In the genomic region with DNA sequence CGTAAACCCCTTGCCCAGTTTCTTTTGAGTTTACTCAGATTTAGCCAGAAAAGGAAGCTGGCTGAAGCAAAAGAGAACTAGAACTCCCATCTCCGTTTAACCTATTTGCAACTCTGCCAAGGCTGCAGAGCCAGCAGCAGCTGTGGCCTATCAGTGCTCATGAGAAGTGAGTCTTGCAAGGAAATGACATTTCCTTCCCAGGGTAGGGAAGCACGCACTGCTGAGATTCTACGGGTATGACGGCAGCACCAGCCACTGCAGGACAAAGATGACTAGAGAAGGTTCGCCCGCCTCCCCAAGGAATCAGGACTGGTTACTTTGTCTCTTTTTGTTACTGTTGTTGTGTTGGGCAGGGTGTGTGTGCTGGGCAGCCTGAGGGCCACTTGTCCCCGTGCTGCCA, we compare ENCODE assay signal across 9 cellular contexts. TPM values are rescaled to one million over a fixed set of nuclear protein-coding genes. Genes with fewer than 3 reads are reported as not detected.
DNase-seq lines count a peak whose midpoint lies in the region; ATAC-seq and TF ChIP-seq lines count a peak whose summit lies in the region.
"Had no signal": no experiment of that assay in that cellular context is flagged by ENCODE, and none has a peak within 500 bp of the region (broad histone marks: within the 10 kb centered on the region; RNA-seq: fewer than 3 reads in every experiment).

No MANE protein-coding gene starts in this region.

- DNase-seq in lower leg skin (ENCODE audit: low spot score in 2 of 2) (peak; percentile 51 to 89), NCI-H2196 treated with DMSO at 0.1 percent for 48 hours (lab: John Stamatoyannopoulos, UW; ENCODE audit: unreplicated experiment) (no peak), HEK293T (ENCODE audit: extremely low spot score) (no peak)
- no peak for DNase-seq in activated CD8-positive, alpha-beta T cell treated with anti-CD3 and anti-CD28 coated beads, Interleukin-2, amount 10 ng/mL, durations not matched to agents 7 days and 5 days
- no peak for DNase-seq in activated CD8-positive, alpha-beta T cell treated with anti-CD3 and anti-CD28 coated beads for 36 hours

- no peak overlapping the region for H3K4me3 ChIP-seq in lower leg skin (ENCODE audit: low read depth, poor library complexity, severe bottlenecking)
- H3K4me3 ChIP-seq: SK-N-MC had no signal

- POLR2A ChIA-PET in HEK293T (lab: Yijun Ruan, JAX), result interaction anchor here (1.8 kb wide), 1 partner anchor 46 kb away, joined by 4 read pairs; no protein-coding TSS in a partner anchor
- POLR2A ChIA-PET in activated CD8-positive, alpha-beta T cell treated with anti-CD3 and anti-CD28 coated beads, Interleukin-2, amount 10 ng/mL, durations not matched to agents 7 days and 5 days (lab: Charles Lee), result interaction anchor here (0.6 kb wide), 1 partner anchor 68 kb away, joined by 3 read pairs; no protein-coding TSS in a partner anchor
- POLR2A ChIA-PET in activated CD8-positive, alpha-beta T cell treated with anti-CD3 and anti-CD28 coated beads for 36 hours (lab: Charles Lee), result no interaction called here

- intact Hi-C loops in lower leg skin (cut with DNase I; ENCODE audit: low total_unique reads), result no loop called here
- intact Hi-C loops in activated CD8-positive, alpha-beta T cell treated with anti-CD3 and anti-CD28 coated beads for 36 hours (cut with micrococcal nuclease), result no loop called here

- TF ChIP-seq CTCF in brain (conservative IDR thresholded peaks at IDR 0.05), result no peak
- TF ChIP-seq CTCF in lower leg skin (IDR thresholded peaks at IDR 0.05), result no peak
- no peak for TF ChIP-seq CTCF in activated CD8-positive, alpha-beta T cell treated with anti-CD3 and anti-CD28 coated beads for 36 hours (IDR thresholded peaks at IDR 0.05)

- CTCF ChIA-PET in HEK293T (lab: Yijun Ruan, JAX), result interaction anchor here (1.2 kb wide), 1 partner anchor 11 kb away, joined by 8 read pairs; no protein-coding TSS in a partner anchor
- CTCF ChIA-PET in activated CD8-positive, alpha-beta T cell treated with anti-CD3 and anti-CD28 coated beads, Interleukin-2, amount 10 ng/mL, durations not matched to agents 7 days and 5 days (lab: Charles Lee), result interaction anchor here (0.7 to 1.3 kb wide), 3 partner anchors 11 to 247 kb away, joined by 3 to 4 read pairs (median 3); no protein-coding TSS in a partner anchor
- CTCF ChIA-PET in activated CD8-positive, alpha-beta T cell treated with anti-CD3 and anti-CD28 coated beads for 36 hours (lab: Charles Lee), result interaction anchor here (4.0 kb wide), 1 partner anchor 11 kb away, joined by 22 read pairs; no protein-coding TSS in a partner anchor

- peak; percentile 76 for ATAC-seq in GM19023 (IDR thresholded peaks at IDR 0.05; ENCODE audit: unreplicated experiment)
- peak; percentile 86 for ATAC-seq in HG03103 (IDR thresholded peaks at IDR 0.05; ENCODE audit: low read depth, unreplicated experiment)
- ATAC-seq in activated CD8-positive, alpha-beta T cell treated with anti-CD3 and anti-CD28 coated beads, Interleukin-2, amount 10 ng/mL, durations not matched to agents 7 days and 5 days, result no peak
- no peak for ATAC-seq in activated CD8-positive, alpha-beta T cell treated with anti-CD3 and anti-CD28 coated beads for 36 hours

- peaks cover 38% of the 10 kb centered on the region for H3K4me1 Mint-ChIP-seq in brain
- peaks cover 10% of the 10 kb centered on the region for H3K4me1 Mint-ChIP-seq in activated CD8-positive, alpha-beta T cell treated with anti-CD3 and anti-CD28 coated beads, Interleukin-2, amount 10 ng/mL, durations not matched to agents 7 days and 5 days (ENCODE audit: low read depth)
- peaks cover 3% of the 10 kb centered on the region for H3K4me1 Mint-ChIP-seq in activated CD8-positive, alpha-beta T cell treated with anti-CD3 and anti-CD28 coated beads for 36 hours (ENCODE audit: low read depth)

- peaks cover 20% of the 10 kb centered on the region for H3K36me3 Mint-ChIP-seq in brain
- no peaks in the 10 kb centered on the region for H3K36me3 Mint-ChIP-seq in activated CD8-positive, alpha-beta T cell treated with anti-CD3 and anti-CD28 coated beads, Interleukin-2, amount 10 ng/mL, durations not matched to agents 7 days and 5 days (ENCODE audit: low read depth)
- H3K36me3 Mint-ChIP-seq in activated CD8-positive, alpha-beta T cell treated with anti-CD3 and anti-CD28 coated beads for 36 hours (ENCODE audit: low read depth), result no peaks in the 10 kb centered on the region

- peaks cover 3% of the 10 kb centered on the region for H3K27me3 Mint-ChIP-seq in brain
- no peaks in the 10 kb centered on the region for H3K27me3 Mint-ChIP-seq in activated CD8-positive, alpha-beta T cell treated with anti-CD3 and anti-CD28 coated beads, Interleukin-2, amount 10 ng/mL, durations not matched to agents 7 days and 5 days (ENCODE audit: low read depth)
- no peaks in the 10 kb centered on the region for H3K27me3 Mint-ChIP-seq in activated CD8-positive, alpha-beta T cell treated with anti-CD3 and anti-CD28 coated beads for 36 hours

- peak overlapping the region in 4 of 5 experiments; percentile 46 to 89 (median 80) for H3K27ac Mint-ChIP-seq in brain
- H3K27ac Mint-ChIP-seq in activated CD8-positive, alpha-beta T cell treated with anti-CD3 and anti-CD28 coated beads, Interleukin-2, amount 10 ng/mL, durations not matched to agents 7 days and 5 days, result no peak overlapping the region
- H3K27ac Mint-ChIP-seq in activated CD8-positive, alpha-beta T cell treated with anti-CD3 and anti-CD28 coated beads for 36 hours, result no peak overlapping the region

- H3K9me3 Mint-ChIP-seq in brain, result peaks cover 0 to 7% (median 0%) of the 10 kb centered on the region in 5 experiments
- no peaks in the 10 kb centered on the region for H3K9me3 Mint-ChIP-seq in activated CD8-positive, alpha-beta T cell treated with anti-CD3 and anti-CD28 coated beads, Interleukin-2, amount 10 ng/mL, durations not matched to agents 7 days and 5 days (ENCODE audit: insufficient read depth)
- H3K9me3 Mint-ChIP-seq in activated CD8-positive, alpha-beta T cell treated with anti-CD3 and anti-CD28 coated beads for 36 hours, result no peaks in the 10 kb centered on the region

- H3K4me3 Mint-ChIP-seq in brain, result peak overlapping the region; percentile 7 to 68 (median 38)
- H3K4me3 Mint-ChIP-seq in activated CD8-positive, alpha-beta T cell treated with anti-CD3 and anti-CD28 coated beads, Interleukin-2, amount 10 ng/mL, durations not matched to agents 7 days and 5 days, result no peak overlapping the region
- H3K4me3 Mint-ChIP-seq in activated CD8-positive, alpha-beta T cell treated with anti-CD3 and anti-CD28 coated beads for 36 hours, result no peak overlapping the region

- no peak for TF ChIP-seq POLR2A in lower leg skin (IDR thresholded peaks at IDR 0.05)

- 40 to 47% methylated on average over 8 of the region's 8 CpGs for WGBS in lower leg skin, 2 donors

TF ChIP-seq in HEK293T, 16 proteins besides CTCF, POLR2A, EP300 and RAD21:
- TF ChIP-seq ELF4 (IDR thresholded peaks at IDR 0.05), result no peak

RNA-seq across cellular contexts. Expression of a gene that starts 47.6 kb away (rescaled TPM):
- 1.1 TPM for polyA plus RNA-seq in brain (ENCODE audit: insufficient read depth, low read depth, low replicate concordance)
- 1 to 10 TPM in 3 of 4 donors, under 1 TPM in 1; 0.88 to 3.2 (median 2.9) TPM for total RNA-seq in lower leg skin
- under 1 TPM; 0.05 to 0.11 TPM for total RNA-seq in activated CD8-positive, alpha-beta T cell treated with anti-CD3 and anti-CD28 coated beads, Interleukin-2, amount 10 ng/mL, durations not matched to agents 7 days and 5 days
- total RNA-seq in activated CD8-positive, alpha-beta T cell treated with anti-CD3 and anti-CD28 coated beads for 36 hours, result under 1 TPM; 0.14 to 0.16 TPM

Comparison
In these comparisons a context has a peak if more than half of its experiments do, and no peak if none do; other contexts are left out.
1. ATAC-seq: peak in GM19023 (single experiment) and HG03103 (single experiment); none in activated CD8-positive, alpha-beta T cell treated with anti-CD3 and anti-CD28 coated beads, Interleukin-2, amount 10 ng/mL, durations not matched to agents 7 days and 5 days (single experiment) and activated CD8-positive, alpha-beta T cell treated with anti-CD3 and anti-CD28 coated beads for 36 hours (single experiment).
2. H3K27ac Mint-ChIP-seq: peak in brain (4 of 5); none in activated CD8-positive, alpha-beta T cell treated with anti-CD3 and anti-CD28 coated beads, Interleukin-2, amount 10 ng/mL, durations not matched to agents 7 days and 5 days (single experiment) and activated CD8-positive, alpha-beta T cell treated with anti-CD3 and anti-CD28 coated beads for 36 hours (single experiment).
3. H3K4me3 Mint-ChIP-seq: peak in brain (5 of 5); none in activated CD8-positive, alpha-beta T cell treated with anti-CD3 and anti-CD28 coated beads, Interleukin-2, amount 10 ng/mL, durations not matched to agents 7 days and 5 days (single experiment) and activated CD8-positive, alpha-beta T cell treated with anti-CD3 and anti-CD28 coated beads for 36 hours (single experiment).
4. DNase-seq: peak in lower leg skin (2 of 2); none in NCI-H2196 treated with DMSO at 0.1 percent for 48 hours (single experiment), HEK293T (single experiment), activated CD8-positive, alpha-beta T cell treated with anti-CD3 and anti-CD28 coated beads, Interleukin-2, amount 10 ng/mL, durations not matched to agents 7 days and 5 days (single experiment) and activated CD8-positive, alpha-beta T cell treated with anti-CD3 and anti-CD28 coated beads for 36 hours (single experiment).